ENCODE assay signal across 17 cellular contexts in genomic region chr1:85734961-85735360, GRCh38. TPM values are rescaled to one million over a fixed set of nuclear protein-coding genes. Genes with fewer than 3 reads are reported as not detected.
A peak's percentile ranks its signal among the peaks of the same experiment; 100 is the strongest.
DNase-seq lines count a peak whose midpoint lies in the region; ATAC-seq and TF ChIP-seq lines count a peak whose summit lies in the region.
"Had no signal": no experiment of that assay in that cellular context is flagged by ENCODE, and none has a peak within 500 bp of the region (broad histone marks: within the 10 kb centered on the region; RNA-seq: fewer than 3 reads in every experiment).

No MANE protein-coding gene starts in this region.

- H3K36me3 ChIP-seq in vagina = no peaks in the 10 kb centered on the region

- peak overlapping the region; percentile 66 for H3K27ac Mint-ChIP-seq in progenitor cell of endocrine pancreas
- H3K27ac Mint-ChIP-seq in activated naive CD4-positive, alpha-beta T cell treated with anti-CD3 and anti-CD28 coated beads, Interleukin-2, amount 50 U/mL, for 72 hours = no peak overlapping the region

- DNase-seq in Daoy (ENCODE audit: low read depth) = peak; percentile 4
- DNase-seq in amniotic epithelial cell (ENCODE audit: low read depth) = peak; percentile 2
- DNase-seq in kidney tubule cell (ENCODE audit: low spot score) = peak; percentile 91
- no peak for DNase-seq in progenitor cell of endocrine pancreas (ENCODE audit: low spot score, unreplicated experiment)
- no peak for DNase-seq in vagina (ENCODE audit: extremely low spot score in 2 of 2)
- DNase-seq in activated naive CD4-positive, alpha-beta T cell treated with anti-CD3 and anti-CD28 coated beads, Interleukin-2, amount 50 U/mL, for 72 hours (ENCODE audit: low spot score in 2 of 2) = no peak
- DNase-seq in activated CD4-positive, alpha-beta T cell treated with anti-CD3 and anti-CD28 coated beads for 48 hours = no peak
- DNase-seq in NCI-H1105 (lab: John Stamatoyannopoulos, UW) = no peak
- DNase-seq: Caco-2, DMS79, H7, NCI-H1417, NCI-H1930, NCI-H2171, NCI-H510A treated with DMSO at 0.1 percent for 48 hours had no signal

- H3K36me3 Mint-ChIP-seq in progenitor cell of endocrine pancreas (ENCODE audit: insufficient read depth) = no peaks in the 10 kb centered on the region
- no peaks in the 10 kb centered on the region for H3K36me3 Mint-ChIP-seq in activated naive CD4-positive, alpha-beta T cell treated with anti-CD3 and anti-CD28 coated beads, Interleukin-2, amount 50 U/mL, for 72 hours

- no peaks in the 10 kb centered on the region for H3K27me3 Mint-ChIP-seq in progenitor cell of endocrine pancreas

- H3K4me3 ChIP-seq in vagina = no peak overlapping the region

- H3K4me3 Mint-ChIP-seq in progenitor cell of endocrine pancreas (ENCODE audit: low read depth) = no peak overlapping the region

- ATAC-seq in activated naive CD4-positive, alpha-beta T cell treated with anti-CD3 and anti-CD28 coated beads, Interleukin-2, amount 50 U/mL, for 72 hours = no peak
- ATAC-seq: Right ventricle myocardium inferior had no signal

- no peak for TF ChIP-seq POLR2A in vagina (IDR thresholded peaks at IDR 0.05)

- H3K4me1 Mint-ChIP-seq in progenitor cell of endocrine pancreas (ENCODE audit: low read depth) = peaks cover 4% of the 10 kb centered on the region

- no peak overlapping the region for H3K27ac ChIP-seq in vagina
- H3K27ac ChIP-seq: HL-60 had no signal

- H3K4me1 ChIP-seq in vagina = no peaks in the 10 kb centered on the region
- H3K4me1 ChIP-seq: Caco-2 had no signal

- H3K9me3 ChIP-seq in vagina = no peaks in the 10 kb centered on the region
- H3K9me3 ChIP-seq: Caco-2 had no signal

- intact Hi-C loops in vagina (cut with DNase I) = no loop called here

- TF ChIP-seq CTCF in progenitor cell of endocrine pancreas (IDR thresholded peaks at IDR 0.05; ENCODE audit: unreplicated experiment) (no peak), vagina (IDR thresholded peaks at IDR 0.05) (no peak)

- H3K27me3 ChIP-seq in vagina = no peaks in the 10 kb centered on the region

- no peaks in the 10 kb centered on the region for H3K9me3 Mint-ChIP-seq in progenitor cell of endocrine pancreas (ENCODE audit: low read depth)
- H3K9me3 Mint-ChIP-seq in activated naive CD4-positive, alpha-beta T cell treated with anti-CD3 and anti-CD28 coated beads, Interleukin-2, amount 50 U/mL, for 72 hours = no peaks in the 10 kb centered on the region

RNA-seq across cellular contexts. Expression of gene ZNHIT6, which starts 26.7 kb away (rescaled TPM):
- total RNA-seq in Daoy (2014; rRNA removed; shearing (Covaris generic)) = 29.3 and 43.4 TPM in 2 replicates
- 17.4 and 18.8 TPM in 2 replicates for total RNA-seq in progenitor cell of endocrine pancreas
- 12.0 TPM for total RNA-seq in vagina
- 10 to 100 TPM in 1 of 2 donors, 1 to 10 TPM in 1; 9.2 to 17.0 TPM for total RNA-seq in activated naive CD4-positive, alpha-beta T cell treated with anti-CD3 and anti-CD28 coated beads, Interleukin-2, amount 50 U/mL, for 72 hours

Comparison
In these comparisons a context has a peak if more than half of its experiments do, and no peak if none do; other contexts are left out.
1. DNase-seq: peak in Daoy (single experiment), amniotic epithelial cell (single experiment) and kidney tubule cell (single experiment); none in progenitor cell of endocrine pancreas (single experiment), vagina (0 of 2), activated naive CD4-positive, alpha-beta T cell treated with anti-CD3 and anti-CD28 coated beads, Interleukin-2, amount 50 U/mL, for 72 hours (0 of 2), activated CD4-positive, alpha-beta T cell treated with anti-CD3 and anti-CD28 coated beads for 48 hours (single experiment) and NCI-H1105 (single experiment).